Comparison of ENCODE assay signal across 8 cellular contexts in genomic region chr17:16653367-16654041, GRCh38. TPM values are rescaled to one million over a fixed set of nuclear protein-coding genes. Genes with fewer than 3 reads are reported as not detected.
DNase-seq lines count a peak whose midpoint lies in the region; ATAC-seq and TF ChIP-seq lines count a peak whose summit lies in the region.

Gene ZNF624, minus strand, starts transcription at chr17:16653850.

- no peaks in the 10 kb centered on the region for H3K27me3 ChIP-seq in parathyroid adenoma (ENCODE audit: control insufficient read depth, insufficient read depth, low read length)
- no peaks in the 10 kb centered on the region for H3K27me3 ChIP-seq in tibial nerve

- peak; percentile 69 for DNase-seq in GM12864 (ENCODE audit: low read depth)
- peak; percentile 98 for DNase-seq in NCI-H1105 treated with DMSO at 0.1 percent for 48 hours (lab: John Stamatoyannopoulos, UW)
- peak; percentile 96 for DNase-seq in SW480 (ENCODE audit: low spot score)
- peak; percentile 95 for DNase-seq in cardiac septum (ENCODE audit: low spot score)
- DNase-seq in tibial nerve (ENCODE audit: low spot score in 2 of 2) = peak; percentile 87

- H3K4me1 ChIP-seq in parathyroid adenoma (no peaks in the 10 kb centered on the region), tibial nerve (peaks cover 0 to 25% (median 0%) of the 10 kb centered on the region in 4 donors)

- peak; percentile 90 to 93 for TF ChIP-seq EP300 in tibial nerve (IDR thresholded peaks at IDR 0.05)

- H3K79me2 ChIP-seq in parathyroid adenoma = no peaks in the 10 kb centered on the region

- H3K9me3 ChIP-seq in parathyroid adenoma (ENCODE audit: control insufficient read depth, low read length) (no peaks in the 10 kb centered on the region), tibial nerve (no peaks in the 10 kb centered on the region)

- H2AFZ ChIP-seq in parathyroid adenoma = peak within 1 kb of the TSS; percentile 93

- peak in 1 of 2 donors; percentile 74 for TF ChIP-seq POLR2A in tibial nerve (IDR thresholded peaks at IDR 0.05)

- peak within 1 kb of the TSS; percentile 51 for H3K9ac ChIP-seq in parathyroid adenoma

- H3K4me3 ChIP-seq in GM12864 (ENCODE audit: low read depth, low read length) (peak within 1 kb of the TSS; percentile 95), parathyroid adenoma (ENCODE audit: low read depth, low read length) (peak within 1 kb of the TSS; percentile 86), tibial nerve (peak within 1 kb of the TSS; percentile 66 to 93 (median 78))

- H3K36me3 ChIP-seq in parathyroid adenoma (ENCODE audit: control insufficient read depth, insufficient read depth, low read length) (no peaks in the 10 kb centered on the region), tibial nerve (no peaks in the 10 kb centered on the region)

- intact Hi-C loops in cardiac septum (cut with DNase I) = loop anchor here (5.0 kb wide), 1 partner anchor 116 kb away; no protein-coding TSS in a partner anchor

- 0 to 1% (median 0%) methylated on average over 43 to 55 of the region's 55 CpGs for WGBS in adipose tissue, 3 donors
- WGBS in tibial nerve, 2 donors = 1% methylated on average over 35 to 48 of the region's 55 CpGs

- ATAC-seq in HG02642 (IDR thresholded peaks at IDR 0.05; ENCODE audit: poor library complexity, unreplicated experiment) = peak; percentile 95

- TF ChIP-seq CTCF in GM12864 (IDR thresholded peaks at IDR 0.05; ENCODE audit: low read depth, low read length, missing control alignments) (no peak), parathyroid adenoma (IDR thresholded peaks at IDR 0.05) (no peak), tibial nerve (IDR thresholded peaks at IDR 0.05) (peak in 2 of 5 experiments; percentile 19 to 40)

- H3K4me2 ChIP-seq in parathyroid adenoma (ENCODE audit: low read length) = peak within 1 kb of the TSS; percentile 45

- H3K27ac ChIP-seq in adipose tissue (ENCODE audit: low read depth, low read length) = peak within 1 kb of the TSS; percentile 48
- peak within 1 kb of the TSS; percentile 95 for H3K27ac ChIP-seq in parathyroid adenoma
- peak within 1 kb of the TSS; percentile 89 to 97 (median 93) for H3K27ac ChIP-seq in tibial nerve

RNA-seq across cellular contexts. Expression of gene ZNF624, which starts in this region (rescaled TPM):
- 1 to 10 TPM in 2 of 3 donors, under 1 TPM in 1; 0.53 to 1.7 (median 1.5) TPM for polyA plus RNA-seq in adipose tissue
- 3.4 TPM for total RNA-seq in cardiac septum
- total RNA-seq in tibial nerve = 1 to 10 TPM; 5.2 to 7.8 (median 6.6) TPM

Comparison
In these comparisons a context has a peak if more than half of its experiments do, and no peak if none do; other contexts are left out.
1. Peak in every context shown above with its lines: DNase-seq, ATAC-seq, H3K4me3 ChIP-seq and H3K27ac ChIP-seq.